ENCODE assay signal across 15 cellular contexts in genomic region chr5:132473608-132474007, GRCh38. TPM values are rescaled to one million over a fixed set of nuclear protein-coding genes. Genes with fewer than 3 reads are reported as not detected.
A peak's percentile ranks its signal among the peaks of the same experiment; 100 is the strongest.
DNase-seq lines count a peak whose midpoint lies in the region; ATAC-seq, FAIRE-seq and TF ChIP-seq lines count a peak whose summit lies in the region.
"Had no signal": no experiment of that assay in that cellular context is flagged by ENCODE, and none has a peak within 500 bp of the region (broad histone marks: within the 10 kb centered on the region; RNA-seq: fewer than 3 reads in every experiment).

No MANE protein-coding gene starts in this region.

- no peak overlapping the region for H2BK12ac ChIP-seq in trophoblast cell (ENCODE audit: low read length)

- H3K79me2 ChIP-seq in K562 (ENCODE audit: control insufficient read depth, insufficient read depth, low read length): no peaks in the 10 kb centered on the region
- no peaks in the 10 kb centered on the region for H3K79me2 ChIP-seq in trophoblast cell (ENCODE audit: control insufficient read depth, insufficient read depth, low read length, poor library complexity)

- H3K27ac Mint-ChIP-seq in CD4-positive, CD25-positive, alpha-beta regulatory T cell: peak overlapping the region; percentile 94 to 99 (median 96)
- H3K27ac Mint-ChIP-seq in T-cell: peak overlapping the region; percentile 93 to 97
- H3K27ac Mint-ChIP-seq: dendritic cell treated with granulocyte-macrophage colony-stimulating factor and Interleukin-4, amounts not matched to agents 40 ng/mL and 50 ng/mL, for 4 days had no signal

- TF ChIP-seq CTCF in K562 (IDR thresholded peaks at IDR 0.05 in 2 of 3, conservative IDR thresholded peaks at IDR 0.05 in 1 of 3; ENCODE audit: insufficient read depth in 2 of 3, low read depth in 1 of 3, low read length in 3 of 3): no peak

- H2BK120ac ChIP-seq in trophoblast cell (ENCODE audit: insufficient read depth, low read length, poor library complexity): no peak overlapping the region

- no peak for TF ChIP-seq EP300 in K562 (IDR thresholded peaks at IDR 0.05; ENCODE audit: low read length)

- no peak overlapping the region for H3K23ac ChIP-seq in trophoblast cell (ENCODE audit: low read length)

- H3K4ac ChIP-seq in trophoblast cell (ENCODE audit: low read depth, low read length): no peak overlapping the region

- CTCF ChIA-PET in T-cell (lab: Charles Lee) (interaction anchor here in 1 of 2 donors (0.6 to 2.9 kb wide), 7 partner anchors 14 to 87 kb away, joined by 3 to 10 read pairs (median 3); no protein-coding TSS in a partner anchor), K562 (lab: Yijun Ruan, JAX; ENCODE audit: low intra/inter-chr PET ratio) (no interaction called here)

- H3K27ac ChIP-seq in CD4-positive, CD25-positive, alpha-beta regulatory T cell (ENCODE audit: insufficient read depth, low read length, poor library complexity, severe bottlenecking): peak overlapping the region; percentile 87
- no peak overlapping the region for H3K27ac ChIP-seq in K562 (ENCODE audit: extremely low read depth, low read depth, low read length)
- no peak overlapping the region for H3K27ac ChIP-seq in trophoblast cell (ENCODE audit: low read depth, low read length)
- H3K27ac ChIP-seq: SJCRH30 had no signal

- no peak for FAIRE-seq in K562 (lab: Jason Lieb, UNC)
- FAIRE-seq: G401.6, HepG2 had no signal

- WGBS in K562 (ENCODE audit: insufficient coverage, low coverage, missing lambda C conversion rate): no CpG with 5 or more reads among the region's 1 CpG
- no CpG with 5 or more reads among the region's 1 CpG for WGBS in trophoblast cell (ENCODE audit: extremely low coverage, insufficient coverage, insufficient read length)

- no peaks in the 10 kb centered on the region for H3K9me1 ChIP-seq in K562 (ENCODE audit: control insufficient read depth, insufficient read depth, low read length)

- H3K14ac ChIP-seq in trophoblast cell (ENCODE audit: low read length): no peak overlapping the region

- peaks cover 21% of the 10 kb centered on the region for H3K27me3 Mint-ChIP-seq in CD4-positive, CD25-positive, alpha-beta regulatory T cell
- H3K27me3 Mint-ChIP-seq in T-cell: no peaks in the 10 kb centered on the region

- H3K4me2 ChIP-seq in K562 (ENCODE audit: insufficient read depth, low read length): no peak overlapping the region
- no peak overlapping the region for H3K4me2 ChIP-seq in trophoblast cell (ENCODE audit: low read length)

- no TSS peak for BruUV-seq in K562 (replicated peaks; lab: Mats Ljungman, UMichigan)

- H4K91ac ChIP-seq in trophoblast cell (ENCODE audit: low read depth, low read length): no peak overlapping the region

- no peak overlapping the region for H4K8ac ChIP-seq in trophoblast cell (ENCODE audit: low read depth, low read length)

- intact Hi-C loops in K562 (cut with micrococcal nuclease): no loop called here

- POLR2A ChIA-PET in T-cell (lab: Charles Lee) (interaction anchor here (0.5 to 5.0 kb wide), 8 partner anchors 16 to 56 kb away, joined by 3 to 75 read pairs (median 14); partner anchors contain the start of gene IRF1 (in 2 of the 2)), K562 (lab: Yijun Ruan, JAX) (interaction anchor here (1.1 to 3.0 kb wide), 3 partner anchors 11 to 39 kb away, joined by 3 to 29 read pairs (median 22); partner anchors contain the start of gene IRF1)

- H2AK5ac ChIP-seq in trophoblast cell (ENCODE audit: low read length): no peak overlapping the region

- H3K79me1 ChIP-seq in trophoblast cell (ENCODE audit: low read length): no peaks in the 10 kb centered on the region

- H3K9me3 ChIP-seq in CD4-positive, CD25-positive, alpha-beta regulatory T cell (ENCODE audit: control insufficient read depth in 2 of 2, low read length in 2 of 2): no peaks in the 10 kb centered on the region
- H3K9me3 ChIP-seq in K562 (replicated peaks; ENCODE audit: control insufficient read depth, insufficient read depth, low read depth, low read length) (no peaks in the 10 kb centered on the region), trophoblast cell (ENCODE audit: insufficient read depth, low read depth, low read length) (peaks cover 3% of the 10 kb centered on the region)

- H3K9me3 Mint-ChIP-seq in CD4-positive, CD25-positive, alpha-beta regulatory T cell: no peaks in the 10 kb centered on the region
- no peaks in the 10 kb centered on the region for H3K9me3 Mint-ChIP-seq in T-cell

- peak overlapping the region; percentile 49 for H3K4me3 ChIP-seq in CD4-positive, CD25-positive, alpha-beta regulatory T cell (ENCODE audit: low read depth, low read length)
- H3K4me3 ChIP-seq in K562 (no peak overlapping the region), trophoblast cell (ENCODE audit: low read depth, low read length) (no peak overlapping the region)
- H3K4me3 ChIP-seq: SJCRH30 had no signal

- H4K12ac ChIP-seq in trophoblast cell (ENCODE audit: low read depth, low read length): no peak overlapping the region

- peak overlapping the region; percentile 34 to 85 (median 61) for H3K4me3 Mint-ChIP-seq in CD4-positive, CD25-positive, alpha-beta regulatory T cell
- H3K4me3 Mint-ChIP-seq in T-cell: peak overlapping the region in 2 of 3 donors; percentile 43 to 46
- H3K4me3 Mint-ChIP-seq: dendritic cell treated with granulocyte-macrophage colony-stimulating factor and Interleukin-4, amounts not matched to agents 40 ng/mL and 50 ng/mL, for 4 days had no signal

- H4K20me1 ChIP-seq in K562 (replicated peaks; ENCODE audit: control insufficient read depth, insufficient read depth, low read length): no peaks in the 10 kb centered on the region

- peaks cover 20 to 95% (median 74%) of the 10 kb centered on the region in 4 donors for H3K4me1 Mint-ChIP-seq in CD4-positive, CD25-positive, alpha-beta regulatory T cell
- peaks cover 89 to 95% (median 90%) of the 10 kb centered on the region in 3 donors for H3K4me1 Mint-ChIP-seq in T-cell

- DNase-seq in CD4-positive, CD25-positive, alpha-beta regulatory T cell: peak in 1 of 3 donors; percentile 7
- peak in 5 of 34 experiments; percentile 1 to 16 (median 7) for DNase-seq in T-cell
- no peak for DNase-seq in K562 (ENCODE audit: extremely low read depth in 1 of 4, low spot score in 3 of 4)
- peak; percentile 29 to 34 for DNase-seq in trophoblast cell
- DNase-seq in stimulated activated CD4-positive, alpha-beta T cell treated with anti-CD3 and anti-CD28 coated beads, Interleukin-4, amount 100 ng/mL, for 24 hours: no peak
- no peak for DNase-seq in glomerular visceral epithelial cell (ENCODE audit: extremely low spot score)
- DNase-seq in erythroblast (lab: John Stamatoyannopoulos, UW): no peak
- no peak for DNase-seq in NCI-H69 (lab: John Stamatoyannopoulos, UW)
- DNase-seq: amniotic stem cell, NCI-H1694, NCI-H774, SJCRH30 had no signal

- H3K18ac ChIP-seq in trophoblast cell (ENCODE audit: low read length): no peak overlapping the region

- H2AFZ ChIP-seq in K562 (ENCODE audit: low read depth, low read length) (no peak overlapping the region), trophoblast cell (ENCODE audit: insufficient read depth, low read length, poor library complexity) (no peak overlapping the region)

- no peak for ATAC-seq in CD4-positive, CD25-positive, alpha-beta regulatory T cell (ENCODE audit: low read depth in 2 of 2)
- ATAC-seq in T-cell (replicated peaks in 1 of 4) (no peak), K562 (no peak)
- ATAC-seq: HepG2 had no signal

- H3K9ac ChIP-seq in K562 (ENCODE audit: insufficient read depth in 1 of 2, low read depth in 2 of 2, low read length in 2 of 2) (no peak overlapping the region), trophoblast cell (ENCODE audit: low read length) (no peak overlapping the region)

- peaks cover 10% of the 10 kb centered on the region for H3K36me3 Mint-ChIP-seq in CD4-positive, CD25-positive, alpha-beta regulatory T cell
- peaks cover 9% of the 10 kb centered on the region for H3K36me3 Mint-ChIP-seq in T-cell

- peaks cover 88% of the 10 kb centered on the region for H3K4me1 ChIP-seq in CD4-positive, CD25-positive, alpha-beta regulatory T cell (ENCODE audit: control insufficient read depth, insufficient read depth, low read length, poor library complexity, severe bottlenecking)
- peaks cover 0 to 13% of the 10 kb centered on the region in 2 experiments; a peak in 3 of 5 replicates for H3K4me1 ChIP-seq in K562 (replicated peaks in 1 of 2; ENCODE audit: control insufficient read depth in 2 of 2, insufficient read depth in 2 of 2, low read length in 2 of 2)
- peaks cover 17 to 24% of the 10 kb centered on the region in 2 experiments for H3K4me1 ChIP-seq in trophoblast cell (ENCODE audit: control insufficient read depth in 1 of 2, insufficient read depth in 2 of 2, low read length in 2 of 2)

- no peaks in the 10 kb centered on the region for H3K36me3 ChIP-seq in CD4-positive, CD25-positive, alpha-beta regulatory T cell (ENCODE audit: control insufficient read depth, insufficient read depth, low read length)
- H3K36me3 ChIP-seq in K562 (ENCODE audit: control insufficient read depth, insufficient read depth, low read length) (no peaks in the 10 kb centered on the region), trophoblast cell (ENCODE audit: control insufficient read depth in 1 of 2, insufficient read depth in 2 of 2, low read length in 2 of 2) (no peaks in the 10 kb centered on the region)
- H3K36me3 ChIP-seq: SJCRH30 had no signal

- H3K27me3 ChIP-seq in CD4-positive, CD25-positive, alpha-beta regulatory T cell (ENCODE audit: control insufficient read depth, insufficient read depth, low read length): no peaks in the 10 kb centered on the region
- H3K27me3 ChIP-seq in K562 (ENCODE audit: control insufficient read depth in 2 of 2, insufficient read depth in 2 of 2, low read length in 2 of 2): no peaks in the 10 kb centered on the region
- H3K27me3 ChIP-seq in trophoblast cell (ENCODE audit: insufficient read depth, low read length): no peaks in the 10 kb centered on the region
- H3K27me3 ChIP-seq: SJCRH30 had no signal

- TF ChIP-seq POLR2A in K562 (conservative IDR thresholded peaks at IDR 0.05): no peak
- TF ChIP-seq POLR2A in erythroblast (IDR thresholded peaks at IDR 0.05; ENCODE audit: low read length): no peak

- in situ Hi-C loops in K562 (cut with MboI): no loop called here

- no peak overlapping the region for H2BK5ac ChIP-seq in trophoblast cell (ENCODE audit: low read depth, low read length, poor library complexity)

- TF ChIP-seq RAD21 in K562 (CRISPR knock-in tag; conservative IDR thresholded peaks at IDR 0.05 in 1 of 2, IDR thresholded peaks at IDR 0.05 in 1 of 2): no peak

RNA-seq across cellular contexts. Expression of gene IRF1, which starts 17.0 kb away (rescaled TPM):
- total RNA-seq in CD4-positive, CD25-positive, alpha-beta regulatory T cell: 924 TPM
- polyA plus RNA-seq in CD4-positive, CD25-positive, alpha-beta regulatory T cell: 100 to 1,000 TPM; 160 to 202 (median 190) TPM
- 100 to 1,000 TPM; 167 to 859 (median 252) TPM for total RNA-seq in T-cell
- 28.2 and 57.3 TPM in 2 replicates for total RNA-seq in K562 (2011; cell fraction: chromatin; rRNA removed; ENCODE audit: low replicate concordance)
- total RNA-seq in K562 (2011; cell fraction: nucleolus; rRNA removed): 33.9 and 37.9 TPM in 2 replicates
- 29.7 and 35.8 TPM in 2 replicates for total RNA-seq in K562 (2011; cell fraction: nucleoplasm; rRNA removed)
- 3.0 and 4.4 TPM in 2 replicates for total RNA-seq in K562 (2014; rRNA removed)
- 4.4 and 6.1 TPM in 2 replicates for total RNA-seq in K562 (2014; rRNA removed; fragmentation: Illumina TruSeq; extraction: Trizol)
- total RNA-seq in K562 (2015; rRNA removed; fragmentation: Illumina TruSeq; extraction: Trizol): 7.4 and 8.2 TPM in 2 replicates
- 10.6 and 12.3 TPM in 2 replicates for total RNA-seq in K562 (2021)
- polyA plus RNA-seq in K562 (2011; rRNA removed): 4.9 and 5.4 TPM in 2 replicates
- 3.6 and 5.0 TPM in 2 replicates for polyA plus RNA-seq in K562 (2011; cell fraction: cytosol; rRNA removed)
- polyA plus RNA-seq in K562 (2011; cell fraction: nucleus; rRNA removed): 12.7 and 17.0 TPM in 2 replicates
- 7.0 and 22.7 TPM in 2 replicates for polyA plus RNA-seq in K562 (2012)
- polyA plus RNA-seq in K562 (2014; fragmentation: Illumina TruSeq; extraction: Trizol): 5.3 and 7.3 TPM in 2 replicates
- 1 to 10 TPM; 1.1 to 1.3 TPM for polyA plus RNA-seq in K562 (2014; fragmentation: Nextera tagmentation; extraction: Ambion mirVana)
- polyA plus RNA-seq in K562 (2014; rRNA removed): 5.9 and 6.0 TPM in 2 replicates
- 14.3 and 15.6 TPM in 2 replicates for polyA minus RNA-seq in K562 (2011; rRNA and poly(A)+ RNA removed)
- 4.2 and 9.4 TPM in 2 replicates for polyA minus RNA-seq in K562 (2011; cell fraction: cytosol; rRNA and poly(A)+ RNA removed)
- 19.7 and 23.8 TPM in 2 replicates for polyA minus RNA-seq in K562 (2011; cell fraction: nucleus; rRNA and poly(A)+ RNA removed)
- polyA plus RNA-seq in trophoblast cell (2013): 2.7 and 3.3 TPM in 2 replicates

Comparison
In these comparisons a context has a peak if more than half of its experiments do, and no peak if none do; other contexts are left out.
1. DNase-seq: peak in trophoblast cell (2 of 2); none in K562 (0 of 4), stimulated activated CD4-positive, alpha-beta T cell treated with anti-CD3 and anti-CD28 coated beads, Interleukin-4, amount 100 ng/mL, for 24 hours (single experiment), glomerular visceral epithelial cell (single experiment), erythroblast (0 of 2) and NCI-H69 (single experiment).